ENCODE assay signal across 18 cellular contexts in genomic region chr3:31240894-31241293, GRCh38.
DNase-seq lines count a peak whose midpoint lies in the region; ATAC-seq, FAIRE-seq and TF ChIP-seq lines count a peak whose summit lies in the region.
"Had no signal": no experiment of that assay in that cellular context is flagged by ENCODE, and none has a peak within 500 bp of the region (broad histone marks: within the 10 kb centered on the region; RNA-seq: fewer than 3 reads in every experiment).

No MANE protein-coding gene starts in this region.

- TF ChIP-seq POLR2A in GM12892 (IDR thresholded peaks at IDR 0.05; ENCODE audit: low read depth, low read length) = no peak
- TF ChIP-seq POLR2A in transverse colon (IDR thresholded peaks at IDR 0.05) = no peak

- no peaks in the 10 kb centered on the region for H3K27me3 Mint-ChIP-seq in dendritic cell treated with granulocyte-macrophage colony-stimulating factor and Interleukin-4, amounts not matched to agents 40 ng/mL and 50 ng/mL, for 4 days

- peak; percentile 30 for FAIRE-seq in GM12892 (lab: Jason Lieb, UNC)
- FAIRE-seq: H54 had no signal

- intact Hi-C loops in dendritic cell treated with granulocyte-macrophage colony-stimulating factor and Interleukin-4, amounts not matched to agents 40 ng/mL and 50 ng/mL, for 4 days (cut with micrococcal nuclease) = no loop called here
- intact Hi-C loops in transverse colon (cut with DNase I; ENCODE audit: low total_unique reads) = no loop called here

- in situ Hi-C loops in transverse colon (cut with MboI; ENCODE audit: low pct_ligation_motif_present in 1 of 4, low pct_unique_long_range_greater_than_20kb in 1 of 4, low sequenced_read_pairs in 3 of 4) = no loop called here

- no peaks in the 10 kb centered on the region for H3K27me3 ChIP-seq in transverse colon
- H3K27me3 ChIP-seq: BE2C had no signal

- H3K27ac Mint-ChIP-seq in dendritic cell treated with granulocyte-macrophage colony-stimulating factor and Interleukin-4, amounts not matched to agents 40 ng/mL and 50 ng/mL, for 4 days = peak overlapping the region; percentile 67
- H3K27ac Mint-ChIP-seq: CD8-positive, alpha-beta T cell; HFFc6 had no signal

- no peak overlapping the region for H3K4me3 ChIP-seq in transverse colon

- no peaks in the 10 kb centered on the region for H3K36me3 ChIP-seq in transverse colon
- H3K36me3 ChIP-seq: BE2C had no signal

- no peak overlapping the region for H3K27ac ChIP-seq in transverse colon

- H3K9me3 Mint-ChIP-seq in dendritic cell treated with granulocyte-macrophage colony-stimulating factor and Interleukin-4, amounts not matched to agents 40 ng/mL and 50 ng/mL, for 4 days = no peaks in the 10 kb centered on the region
- H3K9me3 Mint-ChIP-seq: CD8-positive, alpha-beta T cell; HFFc6 had no signal

- H3K4me1 ChIP-seq in transverse colon = no peaks in the 10 kb centered on the region
- H3K4me1 ChIP-seq: BE2C had no signal

- WGBS in transverse colon (ENCODE audit: low coverage in 1 of 2), 2 donors = 73 to 75% methylated on average over 2 of the region's 2 CpGs

- TF ChIP-seq CTCF in transverse colon (IDR thresholded peaks at IDR 0.05) = no peak

- no peak overlapping the region for H3K4me3 Mint-ChIP-seq in dendritic cell treated with granulocyte-macrophage colony-stimulating factor and Interleukin-4, amounts not matched to agents 40 ng/mL and 50 ng/mL, for 4 days
- H3K4me3 Mint-ChIP-seq: CD8-positive, alpha-beta T cell; HFFc6 had no signal

- TF ChIP-seq EP300 in transverse colon (IDR thresholded peaks at IDR 0.05; ENCODE audit: low read depth) = no peak

- H3K36me3 Mint-ChIP-seq in dendritic cell treated with granulocyte-macrophage colony-stimulating factor and Interleukin-4, amounts not matched to agents 40 ng/mL and 50 ng/mL, for 4 days (ENCODE audit: low read depth) = no peaks in the 10 kb centered on the region
- H3K36me3 Mint-ChIP-seq: CD8-positive, alpha-beta T cell had no signal

- peak; percentile 31 for ATAC-seq in GM19463 (IDR thresholded peaks at IDR 0.05; ENCODE audit: unreplicated experiment)
- ATAC-seq in HG03354 (IDR thresholded peaks at IDR 0.05; ENCODE audit: poor library complexity, severe bottlenecking, unreplicated experiment) = peak; percentile 38
- ATAC-seq: CD8-positive, alpha-beta T cell; Panc1 had no signal

- DNase-seq in GM12892 (ENCODE audit: insufficient read length) (no peak), transverse colon (no peak), Ammon's horn (ENCODE audit: low spot score) (no peak)
- DNase-seq in stimulated activated naive CD4-positive, alpha-beta T cell (lab: John Stamatoyannopoulos, UW) = no peak
- DNase-seq: ACHN; BE2C; CD8-positive, alpha-beta T cell; KBM-7; NCI-H1436 treated with DMSO at 0.1 percent for 48 hours; NCI-H2081 treated with DMSO at 0.1 percent for 48 hours; NCI-H510A treated with DMSO at 0.1 percent for 48 hours; NCI-H82 had no signal

- peaks cover 25% of the 10 kb centered on the region for H3K4me1 Mint-ChIP-seq in dendritic cell treated with granulocyte-macrophage colony-stimulating factor and Interleukin-4, amounts not matched to agents 40 ng/mL and 50 ng/mL, for 4 days (ENCODE audit: low read depth)

- no peaks in the 10 kb centered on the region for H3K9me3 ChIP-seq in transverse colon
- H3K9me3 ChIP-seq: BE2C had no signal
